15 cellular contexts compared by ENCODE assay signal in genomic region chr13:79779061-79779460, GRCh38.
A peak's percentile ranks its signal among the peaks of the same experiment; 100 is the strongest.
DNase-seq lines count a peak whose midpoint lies in the region; ATAC-seq and TF ChIP-seq lines count a peak whose summit lies in the region.
"Had no signal": no experiment of that assay in that cellular context is flagged by ENCODE, and none has a peak within 500 bp of the region (broad histone marks: within the 10 kb centered on the region; RNA-seq: fewer than 3 reads in every experiment).

No MANE protein-coding gene starts in this region.

- peak overlapping the region; percentile 36 for H3K9ac ChIP-seq in adipocyte (ENCODE audit: low read length)
- H3K9ac ChIP-seq: BLaER1, KMS-11 had no signal

- peaks cover 58% of the 10 kb centered on the region for H3K4me1 Mint-ChIP-seq in progenitor cell of endocrine pancreas (ENCODE audit: low read depth)
- H3K4me1 Mint-ChIP-seq: T-cell had no signal

- no peak for DNase-seq in adipocyte (ENCODE audit: low read depth)
- no peak for DNase-seq in progenitor cell of endocrine pancreas (ENCODE audit: low spot score, unreplicated experiment)
- DNase-seq in NCI-H1105 (lab: John Stamatoyannopoulos, UW) = no peak
- no peak for DNase-seq in central memory CD4-positive, alpha-beta T cell
- DNase-seq in GM20000 (ENCODE audit: low spot score) = no peak
- DNase-seq: DMS 273 treated with DMSO at 0.1 percent for 48 hours, MG63, NCI-H187 treated with DMSO at 0.1 percent for 48 hours, NCI-H2171, T-cell had no signal

- peaks cover 41% of the 10 kb centered on the region for H3K4me1 ChIP-seq in adipocyte (ENCODE audit: control insufficient read depth, insufficient read depth, low read length)
- H3K4me1 ChIP-seq: BLaER1 had no signal

- H3K36me3 Mint-ChIP-seq in progenitor cell of endocrine pancreas (ENCODE audit: insufficient read depth) = peaks cover 2% of the 10 kb centered on the region
- H3K36me3 Mint-ChIP-seq: T-cell had no signal

- peak; percentile 46 for ATAC-seq in GM18870 (IDR thresholded peaks at IDR 0.05; ENCODE audit: unreplicated experiment)
- ATAC-seq in HG02852 (IDR thresholded peaks at IDR 0.05; ENCODE audit: unreplicated experiment) = peak; percentile 60
- ATAC-seq: T-cell had no signal

- TF ChIP-seq CTCF in progenitor cell of endocrine pancreas (IDR thresholded peaks at IDR 0.05; ENCODE audit: unreplicated experiment) (no peak), GM20000 (IDR thresholded peaks at IDR 0.05; ENCODE audit: extremely low read depth, missing control alignments) (no peak)

- no peaks in the 10 kb centered on the region for H3K27me3 Mint-ChIP-seq in progenitor cell of endocrine pancreas
- H3K27me3 Mint-ChIP-seq: T-cell had no signal

- H3K4me3 ChIP-seq in adipocyte (ENCODE audit: low read length) = peak overlapping the region; percentile 76
- H3K4me3 ChIP-seq: BLaER1, MG63, SK-N-MC had no signal

- H3K4me3 Mint-ChIP-seq in progenitor cell of endocrine pancreas (ENCODE audit: low read depth) = peak overlapping the region; percentile 4
- H3K4me3 Mint-ChIP-seq: T-cell had no signal

- H3K27ac Mint-ChIP-seq in progenitor cell of endocrine pancreas = no peak overlapping the region
- H3K27ac Mint-ChIP-seq: T-cell had no signal

- H3K9me3 Mint-ChIP-seq in progenitor cell of endocrine pancreas (ENCODE audit: low read depth) = peaks cover 4% of the 10 kb centered on the region
- H3K9me3 Mint-ChIP-seq: T-cell had no signal

- H3K27me3 ChIP-seq in adipocyte (replicated peaks; ENCODE audit: control insufficient read depth, insufficient read depth, low read length) = no peaks in the 10 kb centered on the region
- H3K27me3 ChIP-seq: BLaER1, MG63 had no signal

- no peaks in the 10 kb centered on the region for H3K9me3 ChIP-seq in adipocyte (ENCODE audit: control insufficient read depth, low read length)
- H3K9me3 ChIP-seq: BLaER1, MG63 had no signal

- H3K36me3 ChIP-seq in adipocyte (ENCODE audit: control insufficient read depth, insufficient read depth, low read length, severe bottlenecking) = no peaks in the 10 kb centered on the region
- H3K36me3 ChIP-seq: BLaER1, MG63 had no signal
